In the genomic region with DNA sequence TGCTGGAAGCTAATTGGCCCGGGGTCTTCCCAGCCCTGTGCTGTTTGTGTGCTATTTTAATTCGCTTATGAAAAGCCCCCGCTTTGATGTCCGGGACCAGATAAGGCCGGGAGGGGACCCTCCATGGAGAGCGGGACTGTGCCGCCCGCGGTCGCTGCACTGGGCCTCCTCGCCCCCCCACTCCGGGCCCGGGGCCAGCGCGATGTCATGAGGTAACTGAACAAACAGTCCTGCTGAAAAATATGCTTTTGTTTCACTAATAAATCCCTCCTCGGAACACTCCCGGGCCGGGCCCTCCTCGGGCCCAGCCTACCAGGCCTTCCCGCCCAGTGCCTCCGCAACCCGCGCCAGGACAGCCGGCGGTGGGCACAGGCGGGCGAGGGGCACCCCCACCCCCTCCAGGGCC, we compare ENCODE assay signal across 10 cellular contexts.
A peak's percentile ranks its signal among the peaks of the same experiment; 100 is the strongest.
DNase-seq lines count a peak whose midpoint lies in the region; ATAC-seq and TF ChIP-seq lines count a peak whose summit lies in the region.
"Had no signal": no experiment of that assay in that cellular context is flagged by ENCODE, and none has a peak within 500 bp of the region (broad histone marks: within the 10 kb centered on the region; RNA-seq: fewer than 3 reads in every experiment).

No MANE protein-coding gene starts in this region.

- 14 to 37% methylated on average over 27 of the region's 27 CpGs for WGBS in body of pancreas, 2 donors

- no peaks in the 10 kb centered on the region for H3K36me3 ChIP-seq in body of pancreas (replicated peaks in 1 of 2; ENCODE audit: insufficient read depth in 1 of 2, low read depth in 2 of 2)
- H3K36me3 ChIP-seq in stomach smooth muscle (ENCODE audit: control insufficient read depth in 2 of 2, insufficient read depth in 2 of 2, low read length in 2 of 2) = no peaks in the 10 kb centered on the region
- H3K36me3 ChIP-seq in PC-9 (ENCODE audit: low read depth) = no peaks in the 10 kb centered on the region

- H3K9me2 ChIP-seq in PC-9 (ENCODE audit: insufficient read depth) = no peaks in the 10 kb centered on the region

- peak; percentile 86 for ATAC-seq in body of pancreas
- peak; percentile 81 for ATAC-seq in left colon

- no peak overlapping the region for H3K4me2 ChIP-seq in PC-9

- peak overlapping the region in 1 of 2 donors; percentile 66 for H3K9ac ChIP-seq in stomach smooth muscle (ENCODE audit: low read length in 2 of 2)

- no peaks in the 10 kb centered on the region for H4K20me1 ChIP-seq in PC-9 (ENCODE audit: insufficient read depth)

- TF ChIP-seq CTCF in body of pancreas (IDR thresholded peaks at IDR 0.05) (no peak), PC-9 (conservative IDR thresholded peaks at IDR 0.05) (no peak)

- H3K4me3 ChIP-seq in body of pancreas (no peak overlapping the region), stomach smooth muscle (ENCODE audit: low read length in 2 of 2) (peak overlapping the region; percentile 12 to 35), PC-9 (no peak overlapping the region)

- no peaks in the 10 kb centered on the region for H3K79me2 ChIP-seq in PC-9 (ENCODE audit: low read depth)

- H3K27ac ChIP-seq in body of pancreas (peak overlapping the region; percentile 61 to 75 (median 72)), stomach smooth muscle (ENCODE audit: low read length) (peak overlapping the region; percentile 49), PC-9 (no peak overlapping the region)

- intact Hi-C loops in body of pancreas (cut with DNase I) (no loop called here), left colon (cut with DNase I, micrococcal nuclease) (no loop called here), PC-9 (cut with micrococcal nuclease; ENCODE audit: unreplicated experiment) (no loop called here)

- no peak overlapping the region for H2AFZ ChIP-seq in PC-9

- H3K4me1 ChIP-seq in body of pancreas = peaks cover 22% of the 10 kb centered on the region
- H3K4me1 ChIP-seq in stomach smooth muscle (ENCODE audit: control insufficient read depth, insufficient read depth, low read length) = peaks cover 19% of the 10 kb centered on the region
- no peaks in the 10 kb centered on the region for H3K4me1 ChIP-seq in PC-9 (replicated peaks; ENCODE audit: insufficient read depth)

- DNase-seq in NCI-H1092 treated with DMSO at 0.1 percent for 48 hours (lab: John Stamatoyannopoulos, UW) = peak; percentile 32
- DNase-seq in body of pancreas = peak; percentile 77 to 88 (median 84)
- peak; percentile 72 to 73 for DNase-seq in left colon
- DNase-seq in D341Med (ENCODE audit: low spot score) = no peak
- no peak for DNase-seq in PC-9
- no peak for DNase-seq in cerebellar nuclear complex (lab: John Stamatoyannopoulos, UW)
- DNase-seq: HCEC 1CT; SIG-M5; stimulated activated naive CD4-positive, alpha-beta T cell had no signal

- no peaks in the 10 kb centered on the region for H3K27me3 ChIP-seq in body of pancreas
- H3K27me3 ChIP-seq in stomach smooth muscle (ENCODE audit: control insufficient read depth in 1 of 2, insufficient read depth in 2 of 2, low read length in 2 of 2) = no peaks in the 10 kb centered on the region
- peaks cover 40% of the 10 kb centered on the region for H3K27me3 ChIP-seq in PC-9 (ENCODE audit: insufficient read depth, low read depth)

- POLR2A ChIA-PET in PC-9 (lab: Charles Lee; ENCODE audit: unreplicated experiment) = no interaction called here

- TF ChIP-seq POLR2A in body of pancreas (IDR thresholded peaks at IDR 0.05) = peak in 1 of 3 donors; percentile 30

- BruUV-seq in PC-9 (replicated peaks; lab: Mats Ljungman, UMichigan) = no TSS peak

- CTCF ChIA-PET in PC-9 (lab: Charles Lee) = no interaction called here

- H3K9me3 ChIP-seq in body of pancreas (no peaks in the 10 kb centered on the region), stomach smooth muscle (ENCODE audit: control insufficient read depth in 2 of 2, low read length in 2 of 2) (no peaks in the 10 kb centered on the region), PC-9 (ENCODE audit: insufficient read depth, low read depth) (no peaks in the 10 kb centered on the region)

- no peaks in the 10 kb centered on the region for H3F3A ChIP-seq in PC-9 (ENCODE audit: insufficient read depth, low read depth)

Comparison
In these comparisons a context has a peak if more than half of its experiments do, and no peak if none do; other contexts are left out.
1. DNase-seq: peak in NCI-H1092 treated with DMSO at 0.1 percent for 48 hours (single experiment), body of pancreas (4 of 4) and left colon (2 of 2); none in D341Med (single experiment), PC-9 (0 of 2) and cerebellar nuclear complex (0 of 2).
2. H3K4me3 ChIP-seq: peak in stomach smooth muscle (2 of 2); none in body of pancreas (0 of 2) and PC-9 (single experiment).